In genomic region chr5:138212828-138213160, GRCh38 we compare ENCODE assay signal across 1 cellular context.
TF ChIP-seq lines count a peak whose summit lies in the region.

No MANE protein-coding gene starts in this region.

TF ChIP-seq in K562, 482 proteins besides CTCF, POLR2A, EP300 and RAD21:
- TF ChIP-seq E2F8 (IDR thresholded peaks at IDR 0.05; ENCODE audit: low read depth, partially characterized antibody) (no peak), MECOM (CRISPR knock-in tag; IDR thresholded peaks at IDR 0.05) (no peak), ERF (CRISPR knock-in tag; IDR thresholded peaks at IDR 0.05) (0 out of 2 replicates have a peak, but pooled peaks have one; percentile 56), ZNF589 (CRISPR knock-in tag; IDR thresholded peaks at IDR 0.05; ENCODE audit: low read depth) (no peak), XRCC5 (IDR thresholded peaks at IDR 0.05; ENCODE audit: low read depth, low read length) (no peak), ZBTB5 (IDR thresholded peaks at IDR 0.05) (no peak), TRIM24 (IDR thresholded peaks at IDR 0.05) (no peak), FOXP4 (CRISPR knock-in tag; IDR thresholded peaks at IDR 0.05; ENCODE audit: borderline replicate concordance) (peak; percentile 26; the same call in 1 of the 2 replicates), ZNF133 (CRISPR knock-in tag; IDR thresholded peaks at IDR 0.05) (no peak), PKNOX1 (IDR thresholded peaks at IDR 0.05) (no peak), ZNF717 (CRISPR knock-in tag; IDR thresholded peaks at IDR 0.05) (no peak), RB1 (IDR thresholded peaks at IDR 0.05; ENCODE audit: low read depth) (no peak), L3MBTL2 (IDR thresholded peaks at IDR 0.05) (no peak), STAT5B (CRISPR knock-in tag; IDR thresholded peaks at IDR 0.05) (no peak), SIN3A (IDR thresholded peaks at IDR 0.05; ENCODE audit: borderline replicate concordance in 2 of 2, control insufficient read depth in 1 of 2, low read depth in 2 of 2, low read length in 2 of 2) (peak in 1 of 2 experiments; percentile 62; a peak in 1 of 4 replicates), PPARD (CRISPR knock-in tag; IDR thresholded peaks at IDR 0.05) (no peak), CGGBP1 (CRISPR knock-in tag; IDR thresholded peaks at IDR 0.05) (no peak), HMGN3 (IDR thresholded peaks at IDR 0.05; ENCODE audit: borderline replicate concordance, extremely low read depth, insufficient read length, low read depth, low read length) (no peak), MEF2D (tag; conservative IDR thresholded peaks at IDR 0.05; ENCODE audit: low read depth) (no peak), SNAPC5 (CRISPR knock-in tag; IDR thresholded peaks at IDR 0.05) (no peak), CEBPG (CRISPR knock-in tag; IDR thresholded peaks at IDR 0.05) (no peak), CEBPG (tag; conservative IDR thresholded peaks at IDR 0.05 in 1 of 2, IDR thresholded peaks at IDR 0.05 in 1 of 2) (no peak), CREB3L1 (IDR thresholded peaks at IDR 0.05; ENCODE audit: borderline replicate concordance, low read depth) (0 out of 2 replicates have a peak, but pooled peaks have one; percentile 17), PHB (CRISPR knock-in tag; IDR thresholded peaks at IDR 0.05) (no peak), EGR1 (conservative IDR thresholded peaks at IDR 0.05) (peak; percentile 67), RFX7 (CRISPR knock-in tag; IDR thresholded peaks at IDR 0.05) (no peak), NR2C2 (CRISPR knock-in tag; IDR thresholded peaks at IDR 0.05) (0 out of 2 replicates have a peak, but pooled peaks have one; percentile 55), NR2C2 (tag; IDR thresholded peaks at IDR 0.05) (no peak), ZNF347 (CRISPR knock-in tag; IDR thresholded peaks at IDR 0.05; ENCODE audit: low read depth) (no peak)
